ENCODE assay signal across 8 cellular contexts in genomic region chr12:121811434-121812319, GRCh38. TPM values are rescaled to one million over a fixed set of nuclear protein-coding genes. Genes with fewer than 3 reads are reported as not detected.
DNase-seq lines count a peak whose midpoint lies in the region; ATAC-seq, FAIRE-seq and TF ChIP-seq lines count a peak whose summit lies in the region.

No MANE protein-coding gene starts in this region.

- H3K36me3 ChIP-seq in astrocyte (ENCODE audit: insufficient read depth, low read length) (peaks cover 35% of the 10 kb centered on the region), right atrium auricular region (peaks cover 70% of the 10 kb centered on the region)

- no peak overlapping the region for H2AFZ ChIP-seq in astrocyte (ENCODE audit: low read depth, low read length)

- peaks cover 90% of the 10 kb centered on the region for H3K79me2 ChIP-seq in astrocyte (ENCODE audit: insufficient read depth, low read length)

- H3K9me3 Mint-ChIP-seq in T-cell, result no peaks in the 10 kb centered on the region
- no peaks in the 10 kb centered on the region for H3K9me3 Mint-ChIP-seq in astrocyte (ENCODE audit: unreplicated experiment)
- H3K9me3 Mint-ChIP-seq in progenitor cell of endocrine pancreas (ENCODE audit: low read depth), result no peaks in the 10 kb centered on the region

- no peaks in the 10 kb centered on the region for H3K27me3 Mint-ChIP-seq in T-cell
- no peaks in the 10 kb centered on the region for H3K27me3 Mint-ChIP-seq in astrocyte (ENCODE audit: low read depth, unreplicated experiment)
- no peaks in the 10 kb centered on the region for H3K27me3 Mint-ChIP-seq in progenitor cell of endocrine pancreas

- peak overlapping the region; percentile 80 to 90 (median 81) for H3K4me3 Mint-ChIP-seq in T-cell
- peak overlapping the region; percentile 87 for H3K4me3 Mint-ChIP-seq in astrocyte (ENCODE audit: unreplicated experiment)
- H3K4me3 Mint-ChIP-seq in progenitor cell of endocrine pancreas (ENCODE audit: low read depth), result peak overlapping the region; percentile 77

- peaks cover 39% of the 10 kb centered on the region for H3K36me3 Mint-ChIP-seq in T-cell
- H3K36me3 Mint-ChIP-seq in astrocyte (ENCODE audit: low read depth, unreplicated experiment), result peaks cover 16% of the 10 kb centered on the region
- peaks cover 19% of the 10 kb centered on the region for H3K36me3 Mint-ChIP-seq in progenitor cell of endocrine pancreas (ENCODE audit: insufficient read depth)

- H3K4me3 ChIP-seq in astrocyte (ENCODE audit: insufficient read depth, low read depth, low read length), result peak overlapping the region; percentile 64
- H3K4me3 ChIP-seq in right atrium auricular region, result peak overlapping the region; percentile 44 to 60

- DNase-seq in DMS53 treated with DMSO at 0.1 percent for 48 hours (lab: John Stamatoyannopoulos, UW; ENCODE audit: unreplicated experiment), result peak; percentile 64
- peak; percentile 79 for DNase-seq in M059J (ENCODE audit: low read depth)
- DNase-seq in T-cell, result peak in 26 of 34 experiments; percentile 46 to 76 (median 62)
- no peak for DNase-seq in astrocyte (ENCODE audit: low read depth)
- no peak for DNase-seq in right atrium auricular region (ENCODE audit: low spot score)
- DNase-seq in progenitor cell of endocrine pancreas (ENCODE audit: low spot score, unreplicated experiment), result peak; percentile 84

- ATAC-seq in GM21528 (IDR thresholded peaks at IDR 0.05; ENCODE audit: low FRiP score, unreplicated experiment), result peak; percentile 66
- peak; percentile 73 to 83 (median 78) for ATAC-seq in T-cell (replicated peaks in 1 of 4)
- ATAC-seq in HG03139 (IDR thresholded peaks at IDR 0.05; ENCODE audit: unreplicated experiment), result no peak

- POLR2A ChIA-PET in T-cell (lab: Charles Lee), result interaction anchor here (0.6 to 2.7 kb wide), 7 partner anchors 13 to 78 kb away, joined by 3 to 22 read pairs (median 7); no protein-coding TSS in a partner anchor

- no peaks in the 10 kb centered on the region for H3K9me3 ChIP-seq in astrocyte (ENCODE audit: insufficient read depth, low read depth, low read length)
- H3K9me3 ChIP-seq in right atrium auricular region, result no peaks in the 10 kb centered on the region

- peak overlapping the region; percentile 70 to 86 for H3K27ac Mint-ChIP-seq in T-cell
- peak overlapping the region; percentile 34 for H3K27ac Mint-ChIP-seq in astrocyte (ENCODE audit: unreplicated experiment)
- no peak overlapping the region for H3K27ac Mint-ChIP-seq in progenitor cell of endocrine pancreas

- H3K27ac ChIP-seq in astrocyte (ENCODE audit: low read depth, low read length), result peak overlapping the region; percentile 18
- peak overlapping the region; percentile 72 to 82 for H3K27ac ChIP-seq in right atrium auricular region

- H3K4me2 ChIP-seq in astrocyte (ENCODE audit: low read length), result peak overlapping the region; percentile 88

- CTCF ChIA-PET in T-cell (lab: Charles Lee), result interaction anchor here (0.6 to 13.1 kb wide), 22 partner anchors 9 to 689 kb away, joined by 3 to 344 read pairs (median 4); partner anchors contain the start of genes RHOF (in 2 of the 2), PSMD9 (in 1 of the 2) and ZCCHC8 (in 1 of the 2)

- H3K4me1 Mint-ChIP-seq in T-cell (peaks cover 45 to 73% (median 55%) of the 10 kb centered on the region in 3 donors), astrocyte (ENCODE audit: low read depth, unreplicated experiment) (peaks cover 6% of the 10 kb centered on the region), progenitor cell of endocrine pancreas (ENCODE audit: low read depth) (peaks cover 18% of the 10 kb centered on the region)

- peak overlapping the region; percentile 70 for H3K9ac ChIP-seq in astrocyte (ENCODE audit: low read length)

- H3K27me3 ChIP-seq in astrocyte (ENCODE audit: insufficient read depth, low read length) (no peaks in the 10 kb centered on the region), right atrium auricular region (no peaks in the 10 kb centered on the region)

- H4K20me1 ChIP-seq in astrocyte (ENCODE audit: insufficient read depth, low read length), result peaks cover 91% of the 10 kb centered on the region

- peak; percentile 59 for TF ChIP-seq CTCF in astrocyte (IDR thresholded peaks at IDR 0.05; ENCODE audit: insufficient read depth, low read depth, low read length)
- TF ChIP-seq CTCF in right atrium auricular region (IDR thresholded peaks at IDR 0.05), result peak; percentile 100
- TF ChIP-seq CTCF in progenitor cell of endocrine pancreas (IDR thresholded peaks at IDR 0.05; ENCODE audit: unreplicated experiment), result peak; percentile 100

- FAIRE-seq in astrocyte (lab: Jason Lieb, UNC), result no peak

- H3K4me1 ChIP-seq in astrocyte (ENCODE audit: insufficient read depth, low read length) (peaks cover 30% of the 10 kb centered on the region), right atrium auricular region (peaks cover 0 to 56% of the 10 kb centered on the region in 2 donors)

RNA-seq across cellular contexts. Expression of gene SETD1B, which starts 7.9 kb away (rescaled TPM):
- total RNA-seq in M059J (2014; rRNA removed; shearing (Covaris generic)), result 2.7 and 3.9 TPM in 2 replicates
- total RNA-seq in T-cell (100 to 1,000 TPM in 1 of 5 donors, 10 to 100 TPM in 4; 87.7 to 106 (median 96.0) TPM), astrocyte (20.9 and 24.0 TPM in 2 replicates), right atrium auricular region (1 to 10 TPM; 6.0 to 9.3 TPM), progenitor cell of endocrine pancreas (27.2 and 28.6 TPM in 2 replicates)

RNA-seq across cellular contexts. Expression of gene RHOF, which starts 18.2 kb away (rescaled TPM):
- total RNA-seq in M059J (2014; rRNA removed; shearing (Covaris generic)), result 0.27 and 0.42 TPM in 2 replicates
- total RNA-seq in T-cell (100 to 1,000 TPM; 137 to 158 (median 145) TPM), astrocyte (28.0 and 31.9 TPM in 2 replicates), right atrium auricular region (10 to 100 TPM in 1 of 2 donors, 1 to 10 TPM in 1; 7.3 to 21.9 TPM), progenitor cell of endocrine pancreas (36.0 and 37.5 TPM in 2 replicates)

RNA-seq across cellular contexts. Expression of gene HPD, which starts 47.0 kb away (rescaled TPM):
- 2.3 and 3.7 TPM in 2 replicates for total RNA-seq in M059J (2014; rRNA removed; shearing (Covaris generic))
- total RNA-seq in T-cell (under 1 TPM in 3 of 5 donors, not detected in 2; 0.39 to 0.92 (median 0.58) TPM), astrocyte (not detected in 2 replicates), right atrium auricular region (1 to 10 TPM in 1 of 2 donors, under 1 TPM in 1; 0.39 to 1.3 TPM), progenitor cell of endocrine pancreas (not detected in 2 replicates)

Comparison
In these comparisons a context has a peak if more than half of its experiments do, and no peak if none do; other contexts are left out.
1. DNase-seq: peak in DMS53 treated with DMSO at 0.1 percent for 48 hours (single experiment), M059J (single experiment), T-cell (26 of 34) and progenitor cell of endocrine pancreas (single experiment); none in astrocyte (single experiment) and right atrium auricular region (single experiment).
2. Peak in every context shown above with its lines, with median percentiles within 50 percentile points of each other: H3K4me3 Mint-ChIP-seq and CTCF ChIP-seq.